In the genomic region with DNA sequence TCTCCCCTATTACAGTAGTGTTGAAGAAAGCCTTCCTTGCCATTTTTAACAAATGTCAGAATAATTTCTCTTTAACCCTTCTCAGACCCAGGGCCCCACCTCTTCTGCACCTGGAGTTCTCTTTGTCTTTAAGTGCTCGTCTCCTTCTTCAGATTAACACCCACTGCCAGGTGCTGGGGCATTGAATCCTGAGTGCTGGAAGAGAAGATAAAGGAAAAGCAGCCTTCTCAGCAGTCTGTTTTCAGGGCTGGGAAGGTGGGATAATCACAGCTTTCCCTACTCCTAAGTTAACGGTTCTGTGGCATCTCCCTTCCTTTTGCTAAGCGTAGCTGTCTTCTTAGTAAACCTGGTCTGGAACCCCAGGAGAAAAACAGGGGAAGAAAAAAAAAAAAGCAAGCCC, we compare ENCODE assay signal across 15 cellular contexts.
DNase-seq lines count a peak whose midpoint lies in the region; ATAC-seq and TF ChIP-seq lines count a peak whose summit lies in the region.
"Had no signal": no experiment of that assay in that cellular context is flagged by ENCODE, and none has a peak within 500 bp of the region (broad histone marks: within the 10 kb centered on the region; RNA-seq: fewer than 3 reads in every experiment).

No MANE protein-coding gene starts in this region.

- peak overlapping the region; percentile 32 for H3K27ac Mint-ChIP-seq in activated naive CD8-positive, alpha-beta T cell treated with anti-CD3 and anti-CD28 coated beads, Interleukin-2, amount 10 ng/mL, durations not matched to agents 7 days and 5 days
- H3K27ac Mint-ChIP-seq in activated naive CD8-positive, alpha-beta T cell treated with anti-CD3 and anti-CD28 coated beads, Interleukin-2, amount 50 U/mL, for 24 hours = no peak overlapping the region

- TF ChIP-seq EP300 in esophagus muscularis mucosa (IDR thresholded peaks at IDR 0.05) = no peak

- H3K27ac ChIP-seq in esophagus muscularis mucosa (replicated peaks in 1 of 4) = no peak overlapping the region
- H3K27ac ChIP-seq: SK-N-MC had no signal

- TF ChIP-seq CTCF in esophagus muscularis mucosa (IDR thresholded peaks at IDR 0.05) = no peak

- H3K9me3 ChIP-seq in esophagus muscularis mucosa = peaks cover 0 to 20% (median 2%) of the 10 kb centered on the region in 4 donors
- H3K9me3 ChIP-seq: Caco-2 had no signal

- POLR2A ChIA-PET in activated naive CD8-positive, alpha-beta T cell treated with anti-CD3 and anti-CD28 coated beads, Interleukin-2, amount 10 ng/mL, durations not matched to agents 7 days and 5 days (lab: Charles Lee) = no interaction called here

- H3K9me3 Mint-ChIP-seq in activated naive CD8-positive, alpha-beta T cell treated with anti-CD3 and anti-CD28 coated beads, Interleukin-2, amount 10 ng/mL, durations not matched to agents 7 days and 5 days = peaks cover 30% of the 10 kb centered on the region
- peaks cover 16% of the 10 kb centered on the region for H3K9me3 Mint-ChIP-seq in activated naive CD8-positive, alpha-beta T cell treated with anti-CD3 and anti-CD28 coated beads, Interleukin-2, amount 50 U/mL, for 24 hours

- H3K4me1 ChIP-seq in esophagus muscularis mucosa = peaks cover 0 to 6% (median 3%) of the 10 kb centered on the region in 4 donors
- H3K4me1 ChIP-seq: Caco-2 had no signal

- intact Hi-C loops in esophagus muscularis mucosa (cut with DNase I) = no loop called here

- TF ChIP-seq POLR2A in esophagus muscularis mucosa (IDR thresholded peaks at IDR 0.05; ENCODE audit: low read depth) = no peak

- no peak overlapping the region for H3K4me3 ChIP-seq in esophagus muscularis mucosa
- H3K4me3 ChIP-seq: SK-N-MC had no signal

- no peak overlapping the region for H3K4me3 Mint-ChIP-seq in activated naive CD8-positive, alpha-beta T cell treated with anti-CD3 and anti-CD28 coated beads, Interleukin-2, amount 10 ng/mL, durations not matched to agents 7 days and 5 days
- no peak overlapping the region for H3K4me3 Mint-ChIP-seq in activated naive CD8-positive, alpha-beta T cell treated with anti-CD3 and anti-CD28 coated beads, Interleukin-2, amount 50 U/mL, for 24 hours

- WGBS in esophagus muscularis mucosa = 92% methylated on average over 3 of the region's 3 CpGs

- DNase-seq in NCI-H187 treated with DMSO at 0.1 percent for 48 hours (lab: John Stamatoyannopoulos, UW) = peak; percentile 0
- DNase-seq in NCI-H187 (lab: John Stamatoyannopoulos, UW) = no peak
- no peak for DNase-seq in activated naive CD8-positive, alpha-beta T cell treated with anti-CD3 and anti-CD28 coated beads, Interleukin-2, amount 10 ng/mL, durations not matched to agents 7 days and 5 days
- DNase-seq in activated naive CD8-positive, alpha-beta T cell treated with anti-CD3 and anti-CD28 coated beads, Interleukin-2, amount 50 U/mL, for 24 hours = no peak
- peak; percentile 70 for DNase-seq in esophagus muscularis mucosa (ENCODE audit: extremely low spot score)
- DNase-seq in NCI-H2196 (lab: John Stamatoyannopoulos, UW; ENCODE audit: unreplicated experiment) = no peak
- DNase-seq: C1 segment of cervical spinal cord, Caco-2, HCEC 1CT, NCI-H1694 treated with DMSO at 0.1 percent for 48 hours, NCI-H2171 treated with DMSO at 0.1 percent for 48 hours, NCI-H524 treated with DMSO at 0.1 percent for 48 hours had no signal

- no peaks in the 10 kb centered on the region for H3K27me3 Mint-ChIP-seq in activated naive CD8-positive, alpha-beta T cell treated with anti-CD3 and anti-CD28 coated beads, Interleukin-2, amount 10 ng/mL, durations not matched to agents 7 days and 5 days
- H3K27me3 Mint-ChIP-seq in activated naive CD8-positive, alpha-beta T cell treated with anti-CD3 and anti-CD28 coated beads, Interleukin-2, amount 50 U/mL, for 24 hours = no peaks in the 10 kb centered on the region

- no peak for ATAC-seq in activated naive CD8-positive, alpha-beta T cell treated with anti-CD3 and anti-CD28 coated beads, Interleukin-2, amount 10 ng/mL, durations not matched to agents 7 days and 5 days (ENCODE audit: low read depth)
- no peak for ATAC-seq in activated naive CD8-positive, alpha-beta T cell treated with anti-CD3 and anti-CD28 coated beads, Interleukin-2, amount 50 U/mL, for 24 hours
- ATAC-seq in GM19397 (IDR thresholded peaks at IDR 0.05; ENCODE audit: unreplicated experiment) (no peak), HG03521 (IDR thresholded peaks at IDR 0.05; ENCODE audit: unreplicated experiment) (no peak)

- peaks cover 12% of the 10 kb centered on the region for H3K4me1 Mint-ChIP-seq in activated naive CD8-positive, alpha-beta T cell treated with anti-CD3 and anti-CD28 coated beads, Interleukin-2, amount 10 ng/mL, durations not matched to agents 7 days and 5 days
- peaks cover 12% of the 10 kb centered on the region for H3K4me1 Mint-ChIP-seq in activated naive CD8-positive, alpha-beta T cell treated with anti-CD3 and anti-CD28 coated beads, Interleukin-2, amount 50 U/mL, for 24 hours

- no peaks in the 10 kb centered on the region for H3K36me3 ChIP-seq in esophagus muscularis mucosa

- H3K27me3 ChIP-seq in esophagus muscularis mucosa = no peaks in the 10 kb centered on the region

- H3K36me3 Mint-ChIP-seq in activated naive CD8-positive, alpha-beta T cell treated with anti-CD3 and anti-CD28 coated beads, Interleukin-2, amount 10 ng/mL, durations not matched to agents 7 days and 5 days = peaks cover 66% of the 10 kb centered on the region
- no peaks in the 10 kb centered on the region for H3K36me3 Mint-ChIP-seq in activated naive CD8-positive, alpha-beta T cell treated with anti-CD3 and anti-CD28 coated beads, Interleukin-2, amount 50 U/mL, for 24 hours (ENCODE audit: low read depth)

Comparison
In these comparisons a context has a peak if more than half of its experiments do, and no peak if none do; other contexts are left out.
1. DNase-seq: peak in NCI-H187 treated with DMSO at 0.1 percent for 48 hours (single experiment) and esophagus muscularis mucosa (single experiment); none in NCI-H187 (0 of 2), activated naive CD8-positive, alpha-beta T cell treated with anti-CD3 and anti-CD28 coated beads, Interleukin-2, amount 10 ng/mL, durations not matched to agents 7 days and 5 days (single experiment), activated naive CD8-positive, alpha-beta T cell treated with anti-CD3 and anti-CD28 coated beads, Interleukin-2, amount 50 U/mL, for 24 hours (single experiment) and NCI-H2196 (single experiment).